In genomic region chr16:54284931-54285413, GRCh38 we compare ENCODE assay signal across 8 cellular contexts. TPM values are rescaled to one million over a fixed set of nuclear protein-coding genes. Genes with fewer than 3 reads are reported as not detected.
DNase-seq lines count a peak whose midpoint lies in the region; ATAC-seq and TF ChIP-seq lines count a peak whose summit lies in the region.

No MANE protein-coding gene starts in this region.

- H3K4me2 ChIP-seq in PC-3 (ENCODE audit: low read length), result no peak overlapping the region

- ATAC-seq in natural killer cell, result no peak
- ATAC-seq in HG03460 (IDR thresholded peaks at IDR 0.05; ENCODE audit: unreplicated experiment), result no peak
- no peak for ATAC-seq in HG02938 (IDR thresholded peaks at IDR 0.05; ENCODE audit: unreplicated experiment)
- ATAC-seq in PC-3, result no peak

- H3K4me3 Mint-ChIP-seq in natural killer cell, result peak overlapping the region; percentile 51

- H3K27ac Mint-ChIP-seq in natural killer cell, result no peak overlapping the region

- TF ChIP-seq CTCF in coronary artery (IDR thresholded peaks at IDR 0.05), result no peak
- TF ChIP-seq CTCF in natural killer cell (IDR thresholded peaks at IDR 0.05), result no peak
- no peak for TF ChIP-seq CTCF in PC-3 (conservative IDR thresholded peaks at IDR 0.05; ENCODE audit: low read depth, low read length)

- peaks cover 16% of the 10 kb centered on the region for H3K36me3 Mint-ChIP-seq in natural killer cell

- POLR2A ChIA-PET in PC-3 (lab: Charles Lee; ENCODE audit: unreplicated experiment), result no interaction called here

- H3K9me3 Mint-ChIP-seq in natural killer cell, result no peaks in the 10 kb centered on the region

- H3K9ac ChIP-seq in PC-3 (ENCODE audit: low read length), result no peak overlapping the region

- no peaks in the 10 kb centered on the region for H3K9me2 ChIP-seq in PC-3 (replicated peaks; ENCODE audit: low read length)

- BruUV-seq in PC-3 (replicated peaks; lab: Mats Ljungman, UMichigan), result no TSS peak

- intact Hi-C loops in natural killer cell (cut with micrococcal nuclease), result no loop called here
- intact Hi-C loops in PC-3 (cut with micrococcal nuclease), result loop anchor here (5.0 kb wide), 1 partner anchor 513 kb away; no protein-coding TSS in a partner anchor

- peaks cover 6 to 21% of the 10 kb centered on the region in 2 donors for H3K4me1 Mint-ChIP-seq in natural killer cell

- no peaks in the 10 kb centered on the region for H3K4me1 ChIP-seq in PC-3 (ENCODE audit: insufficient read depth, low read length)

- no peaks in the 10 kb centered on the region for H3K36me3 ChIP-seq in PC-3 (ENCODE audit: low read depth, low read length)

- no peaks in the 10 kb centered on the region for H4K20me1 ChIP-seq in PC-3 (ENCODE audit: low read length)

- H3F3A ChIP-seq in PC-3 (ENCODE audit: low read length, unreplicated experiment), result no peaks in the 10 kb centered on the region

- CTCF ChIA-PET in PC-3 (lab: Charles Lee), result no interaction called here

- H3K79me2 ChIP-seq in PC-3 (ENCODE audit: low read length), result no peaks in the 10 kb centered on the region

- H3K4me3 ChIP-seq in coronary artery (peak overlapping the region; percentile 79), PC-3 (ENCODE audit: low read length) (no peak overlapping the region)

- H3K9me3 ChIP-seq in PC-3 (ENCODE audit: low read length), result no peaks in the 10 kb centered on the region

- H2AFZ ChIP-seq in PC-3 (ENCODE audit: low read length), result no peak overlapping the region

- DNase-seq in COLO668 (lab: John Stamatoyannopoulos, UW; ENCODE audit: unreplicated experiment) (peak; percentile 44), LHCN-M2 (ENCODE audit: low read depth) (peak; percentile 51), coronary artery (ENCODE audit: low spot score) (no peak), natural killer cell (no peak), PC-3 (no peak), dermis blood vessel endothelial cell (no peak)

- H3K27ac ChIP-seq in coronary artery (no peak overlapping the region), PC-3 (ENCODE audit: low read length) (no peak overlapping the region)

- H3K27me3 Mint-ChIP-seq in natural killer cell (ENCODE audit: low read depth in 2 of 2), result peaks cover 53 to 68% of the 10 kb centered on the region in 2 donors

- peaks cover 46% of the 10 kb centered on the region for H3K27me3 ChIP-seq in PC-3 (ENCODE audit: low read length)

RNA-seq across cellular contexts. Expression of gene IRX3, which starts 1.6 kb away (rescaled TPM):
- total RNA-seq in LHCN-M2 (2014; rRNA removed) (82.7 and 84.1 TPM in 2 replicates), natural killer cell (not detected), PC-3 (2014; rRNA removed) (not detected in 2 replicates), dermis blood vessel endothelial cell (0.88 and 1.0 TPM in 2 replicates)
- polyA plus RNA-seq in LHCN-M2 (2012), result 66.9 TPM

Comparison
In these comparisons a context has a peak if more than half of its experiments do, and no peak if none do; other contexts are left out.
1. DNase-seq: peak in COLO668 (single experiment) and LHCN-M2 (single experiment); none in coronary artery (single experiment), natural killer cell (single experiment), PC-3 (single experiment) and dermis blood vessel endothelial cell (single experiment).
2. RNA of gene IRX3, which starts 1.6 kb away (total RNA-seq): 82.7 to 84.1 TPM in LHCN-M2; 0.88 to 1.0 TPM in dermis blood vessel endothelial cell, not detected in natural killer cell and not detected in PC-3; every median in the first group is over 10 times any median in the second.